ENCODE assay signal across 14 cellular contexts in genomic region chr4:173536808-173537429, GRCh38. TPM values are rescaled to one million over a fixed set of nuclear protein-coding genes. Genes with fewer than 3 reads are reported as not detected.
DNase-seq lines count a peak whose midpoint lies in the region; ATAC-seq, FAIRE-seq and TF ChIP-seq lines count a peak whose summit lies in the region.
"Had no signal": no experiment of that assay in that cellular context is flagged by ENCODE, and none has a peak within 500 bp of the region (broad histone marks: within the 10 kb centered on the region; RNA-seq: fewer than 3 reads in every experiment).

No MANE protein-coding gene starts in this region.

- POLR2A ChIA-PET in HepG2 (lab: Yijun Ruan, JAX) = no interaction called here

- 45 to 51% methylated on average over 12 of the region's 12 CpGs for WGBS in body of pancreas, 2 donors
- WGBS in HepG2 (ENCODE audit: low lambda C conversion rate) = 40% methylated on average over 11 of the region's 12 CpGs
- WGBS in prostate gland = 35% methylated on average over 12 of the region's 12 CpGs

- H3K4me3 ChIP-seq in body of pancreas (no peak overlapping the region), HepG2 (replicated peaks in 1 of 3; ENCODE audit: insufficient read depth in 1 of 3, low read depth in 2 of 3, low read length in 3 of 3) (no peak overlapping the region), prostate gland (no peak overlapping the region)
- H3K4me3 ChIP-seq: BLaER1 treated with 17β-estradiol and CSF1 and Interleukin-3, amounts not matched to agents 10 nM and 100 nM; HAP-1 had no signal

- TF ChIP-seq EP300 in HepG2 (IDR thresholded peaks at IDR 0.05; ENCODE audit: low read depth in 2 of 2, low read length in 2 of 2) (no peak), HepG2 (CRISPR knock-in tag; IDR thresholded peaks at IDR 0.05; ENCODE audit: borderline replicate concordance) (no peak)

- H2AFZ ChIP-seq in HepG2 (ENCODE audit: low read length) = no peak overlapping the region

- no peak for TF ChIP-seq POLR2A in body of pancreas (IDR thresholded peaks at IDR 0.05)
- no peak for TF ChIP-seq POLR2A in HepG2 (IDR thresholded peaks at IDR 0.05; ENCODE audit: insufficient read depth in 1 of 2, low read depth in 2 of 2, low read length in 2 of 2)
- no peak for TF ChIP-seq POLR2A in prostate gland (IDR thresholded peaks at IDR 0.05)

- no peak for TF ChIP-seq RAD21 in HepG2 (CRISPR knock-in tag; IDR thresholded peaks at IDR 0.05)

- H3K4me1 ChIP-seq in body of pancreas (peaks cover 14% of the 10 kb centered on the region), HepG2 (ENCODE audit: insufficient read depth, low read length) (no peaks in the 10 kb centered on the region), prostate gland (replicated peaks) (no peaks in the 10 kb centered on the region)
- H3K4me1 ChIP-seq: BLaER1 treated with 17β-estradiol and CSF1 and Interleukin-3, amounts not matched to agents 10 nM and 100 nM had no signal

- H3K27ac ChIP-seq in C4-2B (no peak overlapping the region), body of pancreas (peak overlapping the region in 1 of 4 donors; percentile 39), HepG2 (ENCODE audit: extremely low read length, insufficient read depth, low read length) (no peak overlapping the region), prostate gland (no peak overlapping the region)
- H3K27ac ChIP-seq: BLaER1 treated with 17β-estradiol and CSF1 and Interleukin-3, amounts not matched to agents 10 nM and 100 nM had no signal

- DNase-seq in body of pancreas = no peak
- peak; percentile 7 for DNase-seq in HepG2 (ENCODE audit: low spot score)
- no peak for DNase-seq in prostate gland (ENCODE audit: low spot score)
- no peak for DNase-seq in NCI-H146 treated with DMSO at 0.1 percent for 48 hours (lab: John Stamatoyannopoulos, UW; ENCODE audit: unreplicated experiment)
- no peak for DNase-seq in NOMO-1 (lab: John Stamatoyannopoulos, UW; ENCODE audit: unreplicated experiment in 2 of 2)
- no peak for DNase-seq in NCI-H1417 (lab: John Stamatoyannopoulos, UW)
- DNase-seq: IMR-90, NCI-H69, occipital lobe had no signal

- no peaks in the 10 kb centered on the region for H3K79me2 ChIP-seq in HepG2 (ENCODE audit: insufficient read depth, low read length)

- no peaks in the 10 kb centered on the region for H3K27me3 ChIP-seq in body of pancreas
- peaks cover 4 to 52% of the 10 kb centered on the region in 2 experiments; a peak in 3 of 5 replicates for H3K27me3 ChIP-seq in HepG2 (ENCODE audit: control insufficient read depth in 1 of 2, insufficient read depth in 2 of 2, low read length in 2 of 2)
- peaks cover 26% of the 10 kb centered on the region for H3K27me3 ChIP-seq in prostate gland (replicated peaks; ENCODE audit: insufficient read depth)

- BruUV-seq in HepG2 (replicated peaks; lab: Mats Ljungman, UMichigan) = no TSS peak

- ATAC-seq in HG03558 (IDR thresholded peaks at IDR 0.05; ENCODE audit: extremely low read depth, unreplicated experiment) (peak; percentile 52), body of pancreas (peak; percentile 31), HepG2 (peak; percentile 91)

- peaks cover 0 to 5% (median 0%) of the 10 kb centered on the region in 3 donors for H3K9me3 ChIP-seq in body of pancreas
- H3K9me3 ChIP-seq in HepG2 (ENCODE audit: low read length) = no peaks in the 10 kb centered on the region
- no peaks in the 10 kb centered on the region for H3K9me3 ChIP-seq in prostate gland
- H3K9me3 ChIP-seq: HAP-1 had no signal

- CTCF ChIA-PET in HepG2 (lab: Yijun Ruan, JAX; ENCODE audit: low intra/inter-chr PET ratio, low total read pairs) = no interaction called here

- H3K36me3 ChIP-seq in body of pancreas (replicated peaks in 1 of 2; ENCODE audit: insufficient read depth in 1 of 2, low read depth in 2 of 2) (no peaks in the 10 kb centered on the region), HepG2 (replicated peaks in 1 of 2; ENCODE audit: control insufficient read depth in 1 of 2, insufficient read depth in 2 of 2, low read length in 2 of 2) (no peaks in the 10 kb centered on the region), prostate gland (no peaks in the 10 kb centered on the region)
- H3K36me3 ChIP-seq: BLaER1 treated with 17β-estradiol and CSF1 and Interleukin-3, amounts not matched to agents 10 nM and 100 nM; HAP-1 had no signal

- H3K4me2 ChIP-seq in HepG2 (ENCODE audit: low read depth, low read length) = no peak overlapping the region
- H3K4me2 ChIP-seq: BLaER1 treated with 17β-estradiol and CSF1 and Interleukin-3, amounts not matched to agents 10 nM and 100 nM had no signal

- no peak overlapping the region for H3K9ac ChIP-seq in HepG2 (ENCODE audit: insufficient read depth, low read depth, low read length)
- H3K9ac ChIP-seq: BLaER1 treated with 17β-estradiol and CSF1 and Interleukin-3, amounts not matched to agents 10 nM and 100 nM had no signal

- in situ Hi-C loops in HepG2 (cut with HindIII; ENCODE audit: extremely low pct_ligation_motif_present, low pct_unique_long_range_greater_than_20kb) = no loop called here

- H4K20me1 ChIP-seq in HepG2 (ENCODE audit: insufficient read depth, low read length) = no peaks in the 10 kb centered on the region
- H4K20me1 ChIP-seq: BLaER1 treated with 17β-estradiol and CSF1 and Interleukin-3, amounts not matched to agents 10 nM and 100 nM had no signal

- intact Hi-C loops in body of pancreas (cut with DNase I) = no loop called here
- intact Hi-C loops in HepG2 (cut with micrococcal nuclease; ENCODE audit: unreplicated experiment) = no loop called here
- intact Hi-C loops in prostate gland (cut with DNase I) = no loop called here

- TF ChIP-seq CTCF in C4-2B (conservative IDR thresholded peaks at IDR 0.05) (peak; percentile 52), body of pancreas (IDR thresholded peaks at IDR 0.05) (peak in 2 of 7 experiments; percentile 7), HepG2 (CRISPR knock-in tag; IDR thresholded peaks at IDR 0.05) (no peak), prostate gland (IDR thresholded peaks at IDR 0.05) (no peak)

- FAIRE-seq in HepG2 (lab: Jason Lieb, UNC) = peak; percentile 46
- FAIRE-seq: TTC549 had no signal

TF ChIP-seq in HepG2, 621 proteins besides CTCF, POLR2A, EP300 and RAD21 (continues in another document):
- TF ChIP-seq ZNF652 (CRISPR knock-in tag; IDR thresholded peaks at IDR 0.05; ENCODE audit: borderline replicate concordance, low read depth) (no peak), PPARG (CRISPR knock-in tag; conservative IDR thresholded peaks at IDR 0.05) (0 out of 2 replicates have a peak, but pooled peaks have one; percentile 17), SP5 (CRISPR knock-in tag; IDR thresholded peaks at IDR 0.05; ENCODE audit: borderline replicate concordance, low read depth) (no peak), ZBTB46 (CRISPR knock-in tag; IDR thresholded peaks at IDR 0.05; ENCODE audit: borderline replicate concordance) (no peak), ZEB1 (IDR thresholded peaks at IDR 0.05; ENCODE audit: insufficient replicate concordance, low read depth) (no peak), ZNF616 (CRISPR knock-in tag; IDR thresholded peaks at IDR 0.05; ENCODE audit: low read depth) (no peak), RBAK (CRISPR knock-in tag; IDR thresholded peaks at IDR 0.05) (no peak), TFDP2 (CRISPR knock-in tag; IDR thresholded peaks at IDR 0.05) (peak; percentile 70; the same call in 1 of the 2 replicates)

RNA-seq across cellular contexts. Expression of gene HAND2, which starts 6.9 kb away (rescaled TPM):
- total RNA-seq in body of pancreas (10 to 100 TPM in 1 of 2 donors, 1 to 10 TPM in 1; 7.3 to 11.4 TPM), HepG2 (2016; rRNA removed; fragmentation: Illumina TruSeq; extraction: Trizol) (not detected in 2 replicates), prostate gland (1 to 10 TPM in 1 of 2 donors, not detected in 1; 7.5 TPM)
- total RNA-seq in HepG2 (2016; cell fraction: cytosol; rRNA removed; fragmentation: Illumina TruSeq; extraction: Trizol; ENCODE audit: low read depth) = not detected in 2 replicates
- total RNA-seq in HepG2 (2016; cell fraction: insoluble cytoplasmic fraction; rRNA removed; fragmentation: Illumina TruSeq; extraction: Trizol) = not detected in 2 replicates
- total RNA-seq in HepG2 (2016; cell fraction: membrane; rRNA removed; fragmentation: Illumina TruSeq; extraction: Trizol) = not detected in 2 replicates
- not detected in 2 replicates for total RNA-seq in HepG2 (2016; cell fraction: nucleus; rRNA removed; fragmentation: Illumina TruSeq; extraction: Trizol)
- not detected in 2 replicates for polyA plus RNA-seq in HepG2 (2011; rRNA removed)
- not detected in 2 replicates for polyA plus RNA-seq in HepG2 (2011; cell fraction: cytosol; rRNA removed)
- not detected in 2 replicates for polyA plus RNA-seq in HepG2 (2011; cell fraction: nucleus; rRNA removed)
- polyA plus RNA-seq in HepG2 (2012) = not detected in 2 replicates
- polyA plus RNA-seq in HepG2 (2016; cell fraction: cytosol; fragmentation: Illumina TruSeq; extraction: Trizol; ENCODE audit: low read depth) = not detected in 2 replicates
- polyA plus RNA-seq in HepG2 (2016; cell fraction: insoluble cytoplasmic fraction; fragmentation: Illumina TruSeq; extraction: Trizol; ENCODE audit: low read depth) = not detected in 2 replicates
- not detected in 2 replicates for polyA plus RNA-seq in HepG2 (2016; cell fraction: membrane; fragmentation: Illumina TruSeq; extraction: Trizol; ENCODE audit: low read depth)
- not detected in 2 replicates for polyA plus RNA-seq in HepG2 (2016; cell fraction: nucleus; fragmentation: Illumina TruSeq; extraction: Trizol; ENCODE audit: insufficient read depth, low read depth)
- not detected in 2 replicates for polyA minus RNA-seq in HepG2 (2011; rRNA and poly(A)+ RNA removed; ENCODE audit: low replicate concordance)
- polyA minus RNA-seq in HepG2 (2011; cell fraction: cytosol; rRNA and poly(A)+ RNA removed) = not detected in 2 replicates
- not detected in 2 replicates for polyA minus RNA-seq in HepG2 (2011; cell fraction: nucleus; rRNA and poly(A)+ RNA removed)
- total RNA-seq: occipital lobe had no signal

Comparison
In these comparisons a context has a peak if more than half of its experiments do, and no peak if none do; other contexts are left out.
1. ATAC-seq: peak in every context shown above with its lines; median percentile 91 in HepG2; 52 in HG03558; 31 in body of pancreas.